ENCODE assay signal across 9 cellular contexts in genomic region chrX:132957211-132958085, GRCh38. TPM values are rescaled to one million over a fixed set of nuclear protein-coding genes. Genes with fewer than 3 reads are reported as not detected.
DNase-seq lines count a peak whose midpoint lies in the region; ATAC-seq and TF ChIP-seq lines count a peak whose summit lies in the region.
"Had no signal": no experiment of that assay in that cellular context is flagged by ENCODE, and none has a peak within 500 bp of the region (broad histone marks: within the 10 kb centered on the region; RNA-seq: fewer than 3 reads in every experiment).

No MANE protein-coding gene starts in this region.

- DNase-seq in COLO668 (lab: John Stamatoyannopoulos, UW; ENCODE audit: unreplicated experiment) (peak; percentile 41), NCI-H2171 (lab: John Stamatoyannopoulos, UW) (peak; percentile 43), NCI-H774 (lab: John Stamatoyannopoulos, UW) (no peak)
- DNase-seq in effector memory CD8-positive, alpha-beta T cell: peak in 1 of 3 experiments; percentile 1
- DNase-seq in NK-92 treated with Interleukin-12 subunit alpha and Interleukin-12 subunit beta, amount 100 ng/mL, for 24 hours (lab: John Stamatoyannopoulos, UW): no peak
- DNase-seq: WERI-Rb-1 had no signal

- TF ChIP-seq EP300 in neural cell (conservative IDR thresholded peaks at IDR 0.05; ENCODE audit: poor library complexity, severe bottlenecking): no peak

- H3K27me3 ChIP-seq in neural cell (ENCODE audit: insufficient read depth, low read depth, low read length): no peaks in the 10 kb centered on the region

- peak overlapping the region; percentile 27 for H2AFZ ChIP-seq in neural cell (ENCODE audit: low read depth, low read length)

- H3K4me3 ChIP-seq in neural cell (ENCODE audit: low read length): peak overlapping the region; percentile 84

- no peaks in the 10 kb centered on the region for H3K9me3 ChIP-seq in neural cell (ENCODE audit: low read length)

- H3K9me3 Mint-ChIP-seq in effector memory CD8-positive, alpha-beta T cell: no peaks in the 10 kb centered on the region

- no peaks in the 10 kb centered on the region for H3K79me2 ChIP-seq in neural cell (replicated peaks; ENCODE audit: insufficient read depth, low read length)

- no peaks in the 10 kb centered on the region for H4K20me1 ChIP-seq in neural cell (ENCODE audit: insufficient read depth)

- H3K4me1 Mint-ChIP-seq in effector memory CD8-positive, alpha-beta T cell (ENCODE audit: low read depth in 2 of 2): peaks cover 3 to 5% of the 10 kb centered on the region in 2 donors

- peak overlapping the region; percentile 30 for H3K4me2 ChIP-seq in neural cell (ENCODE audit: low read length)

- H3K27me3 Mint-ChIP-seq in effector memory CD8-positive, alpha-beta T cell: peaks cover 11 to 26% of the 10 kb centered on the region in 2 donors

- H3F3A ChIP-seq in neural cell (ENCODE audit: insufficient read depth, low read length, poor library complexity, severe bottlenecking): no peaks in the 10 kb centered on the region

- no peaks in the 10 kb centered on the region for H3K9me2 ChIP-seq in neural cell (ENCODE audit: insufficient read depth, low read length)

- peak overlapping the region; percentile 73 for H3K9ac ChIP-seq in neural cell (ENCODE audit: low read length)

- H3K36me3 Mint-ChIP-seq in effector memory CD8-positive, alpha-beta T cell (ENCODE audit: insufficient read depth): no peaks in the 10 kb centered on the region

- no peak for TF ChIP-seq RAD21 in neural cell (conservative IDR thresholded peaks at IDR 0.05)

- peak overlapping the region in 1 of 2 donors; percentile 44 for H3K27ac Mint-ChIP-seq in effector memory CD8-positive, alpha-beta T cell

- ATAC-seq in effector memory CD8-positive, alpha-beta T cell (replicated peaks): peak; percentile 58
- ATAC-seq in GM21515 (IDR thresholded peaks at IDR 0.05; ENCODE audit: unreplicated experiment) (no peak), GM19324 (IDR thresholded peaks at IDR 0.05; ENCODE audit: low FRiP score, unreplicated experiment) (no peak)

- peak overlapping the region; percentile 60 to 67 for H3K4me3 Mint-ChIP-seq in effector memory CD8-positive, alpha-beta T cell

- TF ChIP-seq CTCF in neural cell (IDR thresholded peaks at IDR 0.05; ENCODE audit: poor library complexity, severe bottlenecking): no peak

- H3K36me3 ChIP-seq in neural cell (ENCODE audit: insufficient read depth, low read length): no peaks in the 10 kb centered on the region
- H3K36me3 ChIP-seq: WERI-Rb-1 had no signal

- H3K27ac ChIP-seq in neural cell (ENCODE audit: low read length): peak overlapping the region; percentile 37
- H3K27ac ChIP-seq: WERI-Rb-1 had no signal

TF ChIP-seq in neural cell, 6 proteins besides CTCF, POLR2A, EP300 and RAD21:
- TF ChIP-seq EZH2 (IDR thresholded peaks at IDR 0.05; ENCODE audit: borderline replicate concordance, insufficient read depth, low read length, poor library complexity, severe bottlenecking) (no peak), REST (IDR thresholded peaks at IDR 0.05; ENCODE audit: borderline replicate concordance) (no peak), MXI1 (conservative IDR thresholded peaks at IDR 0.05; ENCODE audit: poor library complexity, severe bottlenecking) (no peak), POLR2AphosphoS5 (IDR thresholded peaks at IDR 0.05) (no peak), TAF1 (IDR thresholded peaks at IDR 0.05; ENCODE audit: low read depth) (no peak), SMC3 (conservative IDR thresholded peaks at IDR 0.05; ENCODE audit: poor library complexity) (no peak)

RNA-seq across cellular contexts. Expression of gene HS6ST2, which starts 1.0 kb away (rescaled TPM):
- 34.0 and 43.0 TPM in 2 replicates for polyA plus RNA-seq in neural cell
- polyA minus RNA-seq in neural cell: 51.7 and 52.3 TPM in 2 replicates

Comparison
In these comparisons a context has a peak if more than half of its experiments do, and no peak if none do; other contexts are left out.
1. DNase-seq: peak in COLO668 (single experiment) and NCI-H2171 (single experiment); none in NK-92 treated with Interleukin-12 subunit alpha and Interleukin-12 subunit beta, amount 100 ng/mL, for 24 hours (single experiment) and NCI-H774 (single experiment).